ENCODE assay signal across 2 cellular contexts in genomic region chr16:14789564-14789963, GRCh38. TPM values are rescaled to one million over a fixed set of nuclear protein-coding genes. Genes with fewer than 3 reads are reported as not detected.
"Had no signal": no experiment of that assay in that cellular context is flagged by ENCODE, and none has a peak within 500 bp of the region (broad histone marks: within the 10 kb centered on the region; RNA-seq: fewer than 3 reads in every experiment).

No MANE protein-coding gene starts in this region.

RNA-seq across cellular contexts. Expression of gene NPIPA2, which starts 47.2 kb away (rescaled TPM):
- total RNA-seq: ascending aorta, body of pancreas had no signal
